21 cellular contexts compared by ENCODE assay signal in the genomic region with DNA sequence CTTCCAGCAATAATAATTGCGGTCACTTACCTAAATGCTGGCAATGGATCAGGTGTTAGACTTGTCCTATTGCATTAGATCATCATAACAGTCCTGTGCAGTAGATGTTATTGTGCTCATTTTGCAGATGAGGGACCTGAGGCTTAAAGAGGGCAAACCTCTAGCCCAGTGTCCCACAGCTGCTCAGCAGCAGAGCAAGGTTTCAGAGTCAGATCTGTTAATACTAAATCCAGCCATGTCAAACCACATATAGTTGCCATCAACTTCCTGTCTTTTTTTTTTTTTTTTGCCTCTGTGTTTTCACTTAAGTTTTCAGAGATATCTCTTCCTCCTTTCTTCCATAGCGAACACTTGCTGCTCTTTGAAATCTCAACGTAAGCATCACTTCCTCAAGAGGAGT. TPM values are rescaled to one million over a fixed set of nuclear protein-coding genes. Genes with fewer than 3 reads are reported as not detected.
DNase-seq lines count a peak whose midpoint lies in the region; ATAC-seq lines count a peak whose summit lies in the region.
"Had no signal": no experiment of that assay in that cellular context is flagged by ENCODE, and none has a peak within 500 bp of the region (broad histone marks: within the 10 kb centered on the region; RNA-seq: fewer than 3 reads in every experiment).

No MANE protein-coding gene starts in this region.

- H3K36me3 Mint-ChIP-seq in activated CD4-positive, alpha-beta T cell treated with anti-CD3 and anti-CD28 coated beads, Interleukin-2, amount 10 ng/mL, durations not matched to agents 7 days and 5 days (ENCODE audit: low read depth) = no peaks in the 10 kb centered on the region
- H3K36me3 Mint-ChIP-seq: CD8-positive, alpha-beta memory T cell; IgD-negative memory B cell; neural progenitor cell had no signal

- H3K4me3 Mint-ChIP-seq in stimulated activated naive CD8-positive, alpha-beta T cell treated with anti-CD3 and anti-CD28 coated beads, Interleukin-15, amount 100 ng/mL, for 72 hours = no peak overlapping the region
- no peak overlapping the region for H3K4me3 Mint-ChIP-seq in activated CD4-positive, alpha-beta T cell treated with anti-CD3 and anti-CD28 coated beads, Interleukin-2, amount 10 ng/mL, durations not matched to agents 7 days and 5 days
- H3K4me3 Mint-ChIP-seq: CD8-positive, alpha-beta memory T cell; IgD-negative memory B cell; neural progenitor cell had no signal

- peaks cover 0 to 10% of the 10 kb centered on the region in 2 donors for H3K9me3 Mint-ChIP-seq in stimulated activated naive CD8-positive, alpha-beta T cell treated with anti-CD3 and anti-CD28 coated beads, Interleukin-15, amount 100 ng/mL, for 72 hours
- no peaks in the 10 kb centered on the region for H3K9me3 Mint-ChIP-seq in activated CD4-positive, alpha-beta T cell treated with anti-CD3 and anti-CD28 coated beads, Interleukin-2, amount 10 ng/mL, durations not matched to agents 7 days and 5 days
- H3K9me3 Mint-ChIP-seq: neural progenitor cell had no signal

- CTCF ChIA-PET in activated CD4-positive, alpha-beta T cell treated with anti-CD3 and anti-CD28 coated beads, Interleukin-2, amount 10 ng/mL, durations not matched to agents 7 days and 5 days (lab: Charles Lee) = interaction anchor here (0.6 kb wide), 1 partner anchor 494 kb away, joined by 4 read pairs; no protein-coding TSS in a partner anchor

- no peak overlapping the region for H3K27ac Mint-ChIP-seq in stimulated activated naive CD8-positive, alpha-beta T cell treated with anti-CD3 and anti-CD28 coated beads, Interleukin-15, amount 100 ng/mL, for 72 hours
- no peak overlapping the region for H3K27ac Mint-ChIP-seq in activated CD4-positive, alpha-beta T cell treated with anti-CD3 and anti-CD28 coated beads, Interleukin-2, amount 10 ng/mL, durations not matched to agents 7 days and 5 days
- H3K27ac Mint-ChIP-seq: CD8-positive, alpha-beta memory T cell; IgD-negative memory B cell; neural progenitor cell had no signal

- no peak for DNase-seq in dermis blood vessel endothelial cell
- DNase-seq in stimulated activated naive CD8-positive, alpha-beta T cell treated with anti-CD3 and anti-CD28 coated beads, Interleukin-15, amount 100 ng/mL, for 72 hours = no peak
- no peak for DNase-seq in AG08395 (ENCODE audit: low spot score)
- no peak for DNase-seq in activated CD4-positive, alpha-beta T cell treated with anti-CD3 and anti-CD28 coated beads, Interleukin-2, amount 10 ng/mL, durations not matched to agents 7 days and 5 days
- DNase-seq: activated CD4-positive, alpha-beta T cell treated with anti-CD3 and anti-CD28 coated beads, Interleukin-2, amount 50 U/mL, for 4 hours; amniotic stem cell; CD8-positive, alpha-beta memory T cell; mesenchymal stem cell; NCI-H1092 treated with DMSO at 0.1 percent for 48 hours; NCI-H2171 treated with DMSO at 0.1 percent for 48 hours; stimulated activated CD4-positive, alpha-beta T cell treated with anti-CD3 and anti-CD28 coated beads, Interleukin-4, amount 100 ng/mL, for 1 hour; trophoblast cell had no signal

- no peaks in the 10 kb centered on the region for H3K4me1 Mint-ChIP-seq in stimulated activated naive CD8-positive, alpha-beta T cell treated with anti-CD3 and anti-CD28 coated beads, Interleukin-15, amount 100 ng/mL, for 72 hours
- H3K4me1 Mint-ChIP-seq in activated CD4-positive, alpha-beta T cell treated with anti-CD3 and anti-CD28 coated beads, Interleukin-2, amount 10 ng/mL, durations not matched to agents 7 days and 5 days = no peaks in the 10 kb centered on the region
- H3K4me1 Mint-ChIP-seq: CD8-positive, alpha-beta memory T cell; IgD-negative memory B cell had no signal

- H3K27me3 Mint-ChIP-seq in stimulated activated naive CD8-positive, alpha-beta T cell treated with anti-CD3 and anti-CD28 coated beads, Interleukin-15, amount 100 ng/mL, for 72 hours = peaks cover 20% of the 10 kb centered on the region
- peaks cover 21% of the 10 kb centered on the region for H3K27me3 Mint-ChIP-seq in activated CD4-positive, alpha-beta T cell treated with anti-CD3 and anti-CD28 coated beads, Interleukin-2, amount 10 ng/mL, durations not matched to agents 7 days and 5 days

- POLR2A ChIA-PET in activated CD4-positive, alpha-beta T cell treated with anti-CD3 and anti-CD28 coated beads, Interleukin-2, amount 10 ng/mL, durations not matched to agents 7 days and 5 days (lab: Charles Lee) = no interaction called here

- peak; percentile 99 for ATAC-seq in GM19043 (IDR thresholded peaks at IDR 0.05; ENCODE audit: low read depth, unreplicated experiment)
- peak; percentile 85 for ATAC-seq in GM21825 (IDR thresholded peaks at IDR 0.05; ENCODE audit: unreplicated experiment)
- ATAC-seq in HG03354 (IDR thresholded peaks at IDR 0.05; ENCODE audit: poor library complexity, severe bottlenecking, unreplicated experiment) = peak; percentile 98
- ATAC-seq in stimulated activated naive CD8-positive, alpha-beta T cell treated with anti-CD3 and anti-CD28 coated beads, Interleukin-15, amount 100 ng/mL, for 72 hours = no peak
- ATAC-seq: sciatic nerve had no signal

RNA-seq across cellular contexts. Expression of gene FEZF2, which starts 12.1 kb away (rescaled TPM):
- not detected in 2 replicates for total RNA-seq in dermis blood vessel endothelial cell
- total RNA-seq in activated CD4-positive, alpha-beta T cell treated with anti-CD3 and anti-CD28 coated beads, Interleukin-2, amount 10 ng/mL, durations not matched to agents 7 days and 5 days = not detected
- total RNA-seq: CD8-positive, alpha-beta memory T cell; chondrocyte; H4; sciatic nerve; SJSA1 had no signal
